In the genomic region with DNA sequence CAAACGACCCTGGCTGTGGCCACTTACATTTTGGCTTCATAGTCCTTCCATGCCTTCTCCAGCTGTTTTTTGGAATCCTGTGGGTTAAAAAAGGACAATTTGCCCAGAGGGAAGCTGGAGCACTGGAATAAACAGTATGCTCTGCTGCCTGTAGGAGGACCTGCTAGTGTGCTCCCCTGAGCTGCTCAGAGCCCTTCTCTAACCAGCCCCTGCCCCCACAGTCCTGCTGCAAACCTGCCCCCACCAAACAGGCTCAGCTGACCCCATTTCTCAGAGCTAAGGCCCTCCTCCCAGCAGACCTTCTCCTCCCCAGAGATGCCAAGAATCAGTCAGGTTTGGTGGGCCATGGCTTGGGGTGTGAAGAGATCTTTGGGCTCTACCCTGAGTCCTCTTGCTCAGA, we compare ENCODE assay signal across 1 cellular context.
TF ChIP-seq lines count a peak whose summit lies in the region.

No MANE protein-coding gene starts in this region.

TF ChIP-seq in IMR-90, 13 proteins besides CTCF, POLR2A, EP300 and RAD21:
- no peak for TF ChIP-seq MXI1 (IDR thresholded peaks at IDR 0.05; ENCODE audit: borderline replicate concordance, low read depth, low read length)
- no peak for TF ChIP-seq BHLHE40 (IDR thresholded peaks at IDR 0.05; ENCODE audit: low read depth, low read length)
- no peak for TF ChIP-seq SMC3 (IDR thresholded peaks at IDR 0.05; ENCODE audit: low read depth, low read length)
- no peak for TF ChIP-seq FOS (IDR thresholded peaks at IDR 0.05; ENCODE audit: low read depth, low read length)
- TF ChIP-seq ELK1 (IDR thresholded peaks at IDR 0.05; ENCODE audit: borderline replicate concordance, low read depth, low read length), result no peak
- no peak for TF ChIP-seq MAFK (IDR thresholded peaks at IDR 0.05; ENCODE audit: low read depth, low read length)
- no peak for TF ChIP-seq NFE2L2 (IDR thresholded peaks at IDR 0.05; ENCODE audit: low read depth, low read length)
- TF ChIP-seq CHD1 (IDR thresholded peaks at IDR 0.05; ENCODE audit: low read depth, low read length), result no peak
- no peak for TF ChIP-seq MAZ (IDR thresholded peaks at IDR 0.05; ENCODE audit: borderline replicate concordance, low read depth, low read length)
- no peak for TF ChIP-seq CEBPB (IDR thresholded peaks at IDR 0.05; ENCODE audit: low read depth, low read length)
- TF ChIP-seq RFX5 (IDR thresholded peaks at IDR 0.05; ENCODE audit: low read depth, low read length), result no peak
- no peak for TF ChIP-seq RCOR1 (IDR thresholded peaks at IDR 0.05; ENCODE audit: insufficient replicate concordance, low read length)
- TF ChIP-seq, protein P1, sequence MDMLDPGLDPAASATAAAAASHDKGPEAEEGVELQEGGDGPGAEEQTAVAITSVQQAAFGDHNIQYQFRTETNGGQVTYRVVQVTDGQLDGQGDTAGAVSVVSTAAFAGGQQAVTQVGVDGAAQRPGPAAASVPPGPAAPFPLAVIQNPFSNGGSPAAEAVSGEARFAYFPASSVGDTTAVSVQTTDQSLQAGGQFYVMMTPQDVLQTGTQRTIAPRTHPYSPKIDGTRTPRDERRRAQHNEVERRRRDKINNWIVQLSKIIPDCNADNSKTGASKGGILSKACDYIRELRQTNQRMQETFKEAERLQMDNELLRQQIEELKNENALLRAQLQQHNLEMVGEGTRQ (IDR thresholded peaks at IDR 0.05; ENCODE audit: low read depth, low read length), result no peak
